ENCODE assay signal across 8 cellular contexts in genomic region chr9:100426194-100426531, GRCh38. TPM values are rescaled to one million over a fixed set of nuclear protein-coding genes. Genes with fewer than 3 reads are reported as not detected.
DNase-seq lines count a peak whose midpoint lies in the region; ATAC-seq, FAIRE-seq and TF ChIP-seq lines count a peak whose summit lies in the region.

No MANE protein-coding gene starts in this region.

- H3K27me3 ChIP-seq in tibial artery, result peaks cover 0 to 3% of the 10 kb centered on the region in 2 donors

- H3K9me3 ChIP-seq in kidney (ENCODE audit: control insufficient read depth in 1 of 2, low read length in 2 of 2) (no peaks in the 10 kb centered on the region), tibial artery (no peaks in the 10 kb centered on the region)

- TF ChIP-seq CTCF in kidney (IDR thresholded peaks at IDR 0.05; ENCODE audit: borderline replicate concordance, extremely low read depth, insufficient read depth) (no peak), tibial artery (IDR thresholded peaks at IDR 0.05) (no peak)

- H3K27ac ChIP-seq in kidney (ENCODE audit: low read depth in 2 of 2, low read length in 2 of 2), result peak overlapping the region; percentile 65 to 86
- peak overlapping the region; percentile 61 to 88 for H3K27ac ChIP-seq in tibial artery

- H3K27ac Mint-ChIP-seq in activated CD8-positive, alpha-beta memory T cell treated with anti-CD3 and anti-CD28 coated beads, Interleukin-2, amount 10 ng/mL, durations not matched to agents 7 days and 5 days, result peak overlapping the region; percentile 83
- H3K27ac Mint-ChIP-seq in activated naive CD8-positive, alpha-beta T cell, result peak overlapping the region; percentile 96

- no peak for DNase-seq in activated CD8-positive, alpha-beta memory T cell treated with anti-CD3 and anti-CD28 coated beads, Interleukin-2, amount 10 ng/mL, durations not matched to agents 7 days and 5 days
- DNase-seq in activated CD8-positive, alpha-beta memory T cell treated with anti-CD3 and anti-CD28 coated beads, Interleukin-2, amount 50 U/mL, for 48 hours, result no peak
- DNase-seq in kidney (no peak), tibial artery (no peak), ecto neural progenitor cell (ENCODE audit: low spot score) (no peak), NAMALWA (ENCODE audit: low spot score) (no peak)

- H3K4me3 Mint-ChIP-seq in activated CD8-positive, alpha-beta memory T cell treated with anti-CD3 and anti-CD28 coated beads, Interleukin-2, amount 10 ng/mL, durations not matched to agents 7 days and 5 days, result peak overlapping the region; percentile 84
- peak overlapping the region; percentile 97 for H3K4me3 Mint-ChIP-seq in activated naive CD8-positive, alpha-beta T cell

- H3K9me3 Mint-ChIP-seq in activated CD8-positive, alpha-beta memory T cell treated with anti-CD3 and anti-CD28 coated beads, Interleukin-2, amount 10 ng/mL, durations not matched to agents 7 days and 5 days (ENCODE audit: low read depth), result no peaks in the 10 kb centered on the region
- H3K9me3 Mint-ChIP-seq in activated naive CD8-positive, alpha-beta T cell (ENCODE audit: low read depth), result no peaks in the 10 kb centered on the region

- H3K36me3 Mint-ChIP-seq in activated CD8-positive, alpha-beta memory T cell treated with anti-CD3 and anti-CD28 coated beads, Interleukin-2, amount 10 ng/mL, durations not matched to agents 7 days and 5 days, result peaks cover 4% of the 10 kb centered on the region
- no peaks in the 10 kb centered on the region for H3K36me3 Mint-ChIP-seq in activated naive CD8-positive, alpha-beta T cell

- ATAC-seq in activated CD8-positive, alpha-beta memory T cell treated with anti-CD3 and anti-CD28 coated beads, Interleukin-2, amount 10 ng/mL, durations not matched to agents 7 days and 5 days, result no peak
- no peak for ATAC-seq in GM19397 (IDR thresholded peaks at IDR 0.05; ENCODE audit: unreplicated experiment)

- H3K4me1 ChIP-seq in kidney (ENCODE audit: control insufficient read depth in 1 of 2, insufficient read depth in 1 of 2, low read depth in 1 of 2, low read length in 2 of 2) (peaks cover 0 to 15% of the 10 kb centered on the region in 2 donors), tibial artery (peaks cover 0 to 38% (median 19%) of the 10 kb centered on the region in 4 donors)

- intact Hi-C loops in kidney (cut with DNase I) (no loop called here), tibial artery (cut with DNase I; ENCODE audit: low total_unique reads) (loop anchor here (5.0 kb wide), 2 partner anchors 74 to 609 kb away; partner anchors contain the start of gene TEX10)

- peak overlapping the region; percentile 41 to 81 for H3K9ac ChIP-seq in kidney (ENCODE audit: low read length in 2 of 2)

- H3K27me3 Mint-ChIP-seq in activated CD8-positive, alpha-beta memory T cell treated with anti-CD3 and anti-CD28 coated beads, Interleukin-2, amount 10 ng/mL, durations not matched to agents 7 days and 5 days, result peaks cover 15% of the 10 kb centered on the region
- H3K27me3 Mint-ChIP-seq in activated naive CD8-positive, alpha-beta T cell, result no peaks in the 10 kb centered on the region

- CTCF ChIA-PET in activated CD8-positive, alpha-beta memory T cell treated with anti-CD3 and anti-CD28 coated beads, Interleukin-2, amount 10 ng/mL, durations not matched to agents 7 days and 5 days (lab: Charles Lee), result interaction anchor here (0.6 to 2.6 kb wide), 8 partner anchors 9 to 103 kb away, joined by 3 to 15 read pairs (median 4); partner anchors contain the start of gene TEX10

- FAIRE-seq in kidney (lab: Jason Lieb, UNC), result no peak

- H3K4me3 ChIP-seq in kidney (ENCODE audit: low read length in 2 of 2) (peak overlapping the region; percentile 78 to 81), tibial artery (peak overlapping the region; percentile 65)

- H3K4me1 Mint-ChIP-seq in activated CD8-positive, alpha-beta memory T cell treated with anti-CD3 and anti-CD28 coated beads, Interleukin-2, amount 10 ng/mL, durations not matched to agents 7 days and 5 days, result peaks cover 28% of the 10 kb centered on the region
- H3K4me1 Mint-ChIP-seq in activated naive CD8-positive, alpha-beta T cell (ENCODE audit: low read depth), result peaks cover 37% of the 10 kb centered on the region

- H3K36me3 ChIP-seq in kidney (ENCODE audit: control insufficient read depth in 1 of 2, insufficient read depth in 2 of 2, low read length in 2 of 2), result no peaks in the 10 kb centered on the region
- no peaks in the 10 kb centered on the region for H3K36me3 ChIP-seq in tibial artery

RNA-seq across cellular contexts. Expression of gene MSANTD3, which starts 0.8 kb away (rescaled TPM):
- total RNA-seq in activated CD8-positive, alpha-beta memory T cell treated with anti-CD3 and anti-CD28 coated beads, Interleukin-2, amount 10 ng/mL, durations not matched to agents 7 days and 5 days, result 10 to 100 TPM; 20.5 to 20.9 TPM
- 14.3 TPM for total RNA-seq in kidney
- 16.7 TPM for polyA plus RNA-seq in kidney (ENCODE audit: insufficient read depth, low read depth, low replicate concordance)

RNA-seq across cellular contexts. Expression of gene TMEFF1, which starts 46.8 kb away (rescaled TPM):
- under 1 TPM in 1 of 2 experiments, not detected in 1; 0.49 TPM for total RNA-seq in activated CD8-positive, alpha-beta memory T cell treated with anti-CD3 and anti-CD28 coated beads, Interleukin-2, amount 10 ng/mL, durations not matched to agents 7 days and 5 days
- 0.66 TPM for total RNA-seq in kidney
- not detected for polyA plus RNA-seq in kidney (ENCODE audit: insufficient read depth, low read depth, low replicate concordance)
